20 cellular contexts compared by ENCODE assay signal in the genomic region with DNA sequence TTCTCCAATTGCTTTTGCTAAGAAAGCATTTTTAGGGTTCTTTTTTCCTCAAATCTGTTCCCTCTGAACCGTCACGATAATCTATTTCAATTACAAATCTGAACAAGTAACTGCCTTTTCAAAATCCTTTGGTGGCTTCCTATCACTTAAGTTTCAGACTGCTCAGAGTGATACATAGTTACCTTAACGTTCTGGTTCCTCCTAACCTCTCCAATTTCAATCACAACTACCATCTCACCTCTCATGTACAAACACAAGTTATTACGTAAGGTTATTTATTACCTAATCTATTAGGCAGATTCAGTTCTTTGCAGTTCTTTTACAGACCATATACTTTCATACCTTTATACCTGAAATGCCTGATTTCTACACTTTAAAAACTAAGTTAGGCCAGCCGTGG. TPM values are rescaled to one million over a fixed set of nuclear protein-coding genes. Genes with fewer than 3 reads are reported as not detected.
"Had no signal": no experiment of that assay in that cellular context is flagged by ENCODE, and none has a peak within 500 bp of the region (broad histone marks: within the 10 kb centered on the region; RNA-seq: fewer than 3 reads in every experiment).

No MANE protein-coding gene starts in this region.

- H3K27me3 ChIP-seq: gastroesophageal sphincter, right atrium auricular region, suprapubic skin, thyroid gland had no signal

- H3K9me3 ChIP-seq: esophagus squamous epithelium, gastroesophageal sphincter, left ventricle myocardium inferior, lower lobe of right lung, right atrium auricular region, suprapubic skin had no signal

- H3K4me1 ChIP-seq: esophagus squamous epithelium, gastroesophageal sphincter, left ventricle myocardium inferior, lower lobe of right lung, right atrium auricular region, suprapubic skin, thyroid gland had no signal

- H3K4me3 ChIP-seq: esophagus squamous epithelium, gastroesophageal sphincter, left ventricle myocardium inferior, lower lobe of right lung, right atrium auricular region, smooth muscle cell, suprapubic skin, thyroid gland had no signal

- ATAC-seq: gastroesophageal sphincter, lower lobe of right lung had no signal

- H3K36me3 ChIP-seq: esophagus squamous epithelium, gastroesophageal sphincter, left ventricle myocardium inferior, lower lobe of right lung, right atrium auricular region, suprapubic skin, thyroid gland had no signal

- H3K4me2 ChIP-seq: smooth muscle cell had no signal

- DNase-seq: cortex of kidney; effector memory CD4-positive, alpha-beta T cell; esophagus squamous epithelium; foreskin fibroblast; glutamatergic neuron; islet precursor cell; left ventricle myocardium inferior; lower lobe of right lung; naive B cell; nephron progenitor cell; posterior cingulate gyrus; stimulated activated CD4-positive, alpha-beta T cell treated with anti-CD3 and anti-CD28 coated beads, Interleukin-2, amount 100 ng/mL, for 48 hours; stimulated activated naive CD4-positive, alpha-beta T cell treated with Interleukin-2 at 50 U/mL for 16 hours; thyroid gland had no signal

- H3K27ac ChIP-seq: esophagus squamous epithelium, gastroesophageal sphincter, left ventricle myocardium inferior, lower lobe of right lung, right atrium auricular region, suprapubic skin, thyroid gland had no signal

- FAIRE-seq: endometrium, urothelium cell line had no signal

RNA-seq across cellular contexts. Expression of a gene that starts 12.1 kb away (rescaled TPM):
- polyA plus RNA-seq: smooth muscle cell had no signal
